Comparison of ENCODE assay signal across 20 cellular contexts in genomic region chrX:2523911-2524310, GRCh38.
"Had no signal": no experiment of that assay in that cellular context is flagged by ENCODE, and none has a peak within 500 bp of the region (broad histone marks: within the 10 kb centered on the region; RNA-seq: fewer than 3 reads in every experiment).

No MANE protein-coding gene starts in this region.

- H3K4me1 Mint-ChIP-seq: naive thymus-derived CD4-positive, alpha-beta T cell; stimulated activated naive CD8-positive, alpha-beta T cell treated with anti-CD3 and anti-CD28 coated beads, Interleukin-15, amount 100 ng/mL, for 72 hours had no signal

- H3K4me3 Mint-ChIP-seq: naive thymus-derived CD4-positive, alpha-beta T cell; nephron progenitor cell; stimulated activated naive B cell treated with anti-CD40 and anti-IgM and Interleukin-4, amounts not matched to agents 10 μg/mL and 1 μg/mL and 100 μg/mL, for 72 hours; stimulated activated naive CD8-positive, alpha-beta T cell treated with anti-CD3 and anti-CD28 coated beads, Interleukin-15, amount 100 ng/mL, for 72 hours had no signal

- H3K4me1 ChIP-seq: sigmoid colon, testis, tibial nerve, upper lobe of right lung, vagina had no signal

- H3K27ac Mint-ChIP-seq: naive thymus-derived CD4-positive, alpha-beta T cell; nephron progenitor cell; stimulated activated naive B cell treated with anti-CD40 and anti-IgM and Interleukin-4, amounts not matched to agents 10 μg/mL and 1 μg/mL and 100 μg/mL, for 72 hours; stimulated activated naive CD8-positive, alpha-beta T cell treated with anti-CD3 and anti-CD28 coated beads, Interleukin-15, amount 100 ng/mL, for 72 hours had no signal

- ATAC-seq: heart right ventricle; left lobe of liver; naive thymus-derived CD4-positive, alpha-beta T cell; stimulated activated naive B cell treated with anti-CD40 and anti-IgM and Interleukin-4, amounts not matched to agents 10 μg/mL and 1 μg/mL and 100 μg/mL, for 72 hours; stimulated activated naive CD8-positive, alpha-beta T cell treated with anti-CD3 and anti-CD28 coated beads, Interleukin-15, amount 100 ng/mL, for 72 hours; upper lobe of right lung had no signal

- H3K27ac ChIP-seq: dorsolateral prefrontal cortex, heart right ventricle, sigmoid colon, skin epidermis, testis, tibial nerve, upper lobe of right lung, vagina had no signal

- H3K4me3 ChIP-seq: dorsolateral prefrontal cortex, heart right ventricle, sigmoid colon, skin epidermis, testis, tibial nerve, upper lobe of right lung, vagina had no signal

- H3K9me3 ChIP-seq: heart right ventricle, sigmoid colon, testis, tibial nerve, upper lobe of right lung, vagina had no signal

- H3K27me3 ChIP-seq: sigmoid colon, testis, tibial nerve, upper lobe of right lung, vagina had no signal

- H3K9me3 Mint-ChIP-seq: naive thymus-derived CD4-positive, alpha-beta T cell had no signal

- H3K36me3 ChIP-seq: heart right ventricle, sigmoid colon, tibial nerve, upper lobe of right lung, vagina had no signal

- H3K36me3 Mint-ChIP-seq: naive thymus-derived CD4-positive, alpha-beta T cell had no signal

- DNase-seq: cortex of kidney; dorsolateral prefrontal cortex; effector CD8-positive, alpha-beta T cell; heart right ventricle; hypothalamus; islet precursor cell; mammary epithelial cell; naive thymus-derived CD4-positive, alpha-beta T cell; nephron progenitor cell; sigmoid colon; stimulated activated CD4-positive, alpha-beta T cell treated with anti-CD3 and anti-CD28 coated beads, Interleukin-2, amount 100 ng/mL, for 24 hours; stimulated activated CD4-positive, alpha-beta T cell treated with anti-CD3 and anti-CD28 coated beads, Interleukin-4, amount 100 ng/mL, for 4 hours; stimulated activated naive B cell treated with anti-CD40 and anti-IgM and Interleukin-4, amounts not matched to agents 10 μg/mL and 1 μg/mL and 100 μg/mL, for 72 hours; stimulated activated naive CD8-positive, alpha-beta T cell treated with anti-CD3 and anti-CD28 coated beads, Interleukin-15, amount 100 ng/mL, for 72 hours; testis; upper lobe of right lung had no signal
